Comparison of ENCODE assay signal across 24 cellular contexts in the genomic region with DNA sequence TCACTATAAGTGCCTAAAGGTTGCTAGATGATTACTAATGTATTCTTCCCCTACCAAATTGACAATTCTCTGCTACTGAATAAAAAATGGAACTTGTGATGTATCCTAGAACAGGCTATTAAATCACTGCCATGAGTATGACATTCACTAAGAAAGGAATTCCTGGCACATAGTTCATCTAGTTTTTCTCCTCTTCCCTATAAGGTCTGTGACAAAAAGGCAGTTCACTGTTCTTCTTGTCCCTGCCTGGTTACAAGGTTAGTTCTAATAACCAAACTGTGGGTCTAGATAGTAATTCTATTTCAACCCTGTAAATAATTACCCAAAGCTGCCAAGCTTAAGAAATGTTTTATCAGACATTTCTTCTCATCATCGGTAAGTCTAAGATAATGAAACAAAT.
DNase-seq lines count a peak whose midpoint lies in the region; ATAC-seq, FAIRE-seq and TF ChIP-seq lines count a peak whose summit lies in the region.
"Had no signal": no experiment of that assay in that cellular context is flagged by ENCODE, and none has a peak within 500 bp of the region (broad histone marks: within the 10 kb centered on the region; RNA-seq: fewer than 3 reads in every experiment).

No MANE protein-coding gene starts in this region.

- 76% methylated on average over 1 of the region's 1 CpG for WGBS in A549 (ENCODE audit: missing lambda C conversion rate)
- 65 to 81% methylated on average over 1 of the region's 1 CpG for WGBS in sigmoid colon, 2 donors

- H3K4me3 ChIP-seq in A549, result no peak overlapping the region
- H3K4me3 ChIP-seq in MM.1S (ENCODE audit: low read length), result no peak overlapping the region
- H3K4me3 ChIP-seq in kidney (ENCODE audit: low read length in 2 of 2), result peak overlapping the region in 1 of 2 donors; percentile 2
- no peak overlapping the region for H3K4me3 ChIP-seq in sigmoid colon
- H3K4me3 ChIP-seq: MG63 had no signal

- POLR2A ChIA-PET in A549 (lab: Yijun Ruan, JAX), result no interaction called here

- peaks cover 19% of the 10 kb centered on the region for H3F3A ChIP-seq in MM.1S (ENCODE audit: insufficient read depth, low read length)

- intact Hi-C loops in kidney (cut with DNase I), result no loop called here
- intact Hi-C loops in sigmoid colon (cut with DNase I), result no loop called here

- no peaks in the 10 kb centered on the region for H3K9me3 Mint-ChIP-seq in osteocyte (ENCODE audit: unreplicated experiment)
- no peaks in the 10 kb centered on the region for H3K9me3 Mint-ChIP-seq in stimulated activated memory B cell treated with anti-CD40 and anti-IgM and Interleukin-4, amounts not matched to agents 10 μg/mL and 1 μg/mL and 100 μg/mL, for 72 hours

- TF ChIP-seq POLR2A in A549 (IDR thresholded peaks at IDR 0.05; ENCODE audit: low read length), result no peak
- no peak for TF ChIP-seq POLR2A in sigmoid colon (IDR thresholded peaks at IDR 0.05)

- peaks cover 50% of the 10 kb centered on the region for H3K4me1 Mint-ChIP-seq in osteocyte (ENCODE audit: unreplicated experiment)
- no peaks in the 10 kb centered on the region for H3K4me1 Mint-ChIP-seq in stimulated activated memory B cell treated with anti-CD40 and anti-IgM and Interleukin-4, amounts not matched to agents 10 μg/mL and 1 μg/mL and 100 μg/mL, for 72 hours

- H3K4me2 ChIP-seq in A549, result peak overlapping the region; percentile 92
- peak overlapping the region; percentile 3; the same call in 1 of the 2 replicates for H3K4me2 ChIP-seq in MM.1S (ENCODE audit: low read depth, low read length)
- H3K4me2 ChIP-seq: SK-N-SH had no signal

- no peaks in the 10 kb centered on the region for H3K27me3 Mint-ChIP-seq in osteocyte (ENCODE audit: unreplicated experiment)
- H3K27me3 Mint-ChIP-seq in stimulated activated memory B cell treated with anti-CD40 and anti-IgM and Interleukin-4, amounts not matched to agents 10 μg/mL and 1 μg/mL and 100 μg/mL, for 72 hours, result no peaks in the 10 kb centered on the region

- peak overlapping the region; percentile 68 for H3K27ac Mint-ChIP-seq in osteocyte (ENCODE audit: unreplicated experiment)
- H3K27ac Mint-ChIP-seq in stimulated activated memory B cell treated with anti-CD40 and anti-IgM and Interleukin-4, amounts not matched to agents 10 μg/mL and 1 μg/mL and 100 μg/mL, for 72 hours, result no peak overlapping the region

- H3K9ac ChIP-seq in MM.1S (ENCODE audit: low read length), result no peak overlapping the region
- H3K9ac ChIP-seq in kidney (ENCODE audit: low read length in 2 of 2), result no peak overlapping the region
- H3K9ac ChIP-seq: SK-N-SH had no signal

- H3K9me3 ChIP-seq in A549 (no peaks in the 10 kb centered on the region), MM.1S (replicated peaks; ENCODE audit: insufficient read depth, low read length) (no peaks in the 10 kb centered on the region), kidney (ENCODE audit: control insufficient read depth in 1 of 2, low read length in 2 of 2) (no peaks in the 10 kb centered on the region), sigmoid colon (no peaks in the 10 kb centered on the region)
- H3K9me3 ChIP-seq: MG63, SK-N-SH had no signal

- peaks cover 59% of the 10 kb centered on the region for H3K4me1 ChIP-seq in A549
- H3K4me1 ChIP-seq in MM.1S (ENCODE audit: low read length), result peaks cover 33% of the 10 kb centered on the region
- peaks cover 18 to 59% of the 10 kb centered on the region in 2 donors for H3K4me1 ChIP-seq in kidney (ENCODE audit: control insufficient read depth in 1 of 2, insufficient read depth in 1 of 2, low read depth in 1 of 2, low read length in 2 of 2)
- peaks cover 0 to 13% (median 6%) of the 10 kb centered on the region in 4 donors for H3K4me1 ChIP-seq in sigmoid colon

- H2AFZ ChIP-seq in MM.1S (ENCODE audit: low read length), result no peak overlapping the region

- TF ChIP-seq EP300 in A549 (IDR thresholded peaks at IDR 0.05), result no peak
- TF ChIP-seq EP300 in sigmoid colon (IDR thresholded peaks at IDR 0.05), result no peak

- ATAC-seq in A549, result no peak
- ATAC-seq in stimulated activated memory B cell treated with anti-CD40 and anti-IgM and Interleukin-4, amounts not matched to agents 10 μg/mL and 1 μg/mL and 100 μg/mL, for 72 hours, result no peak

- no peaks in the 10 kb centered on the region for H3K9me2 ChIP-seq in MM.1S (replicated peaks; ENCODE audit: insufficient read depth, low read length)
- H3K9me2 ChIP-seq: SK-N-SH had no signal

- no peak overlapping the region for H3K4me3 Mint-ChIP-seq in osteocyte (ENCODE audit: unreplicated experiment)
- no peak overlapping the region for H3K4me3 Mint-ChIP-seq in stimulated activated memory B cell treated with anti-CD40 and anti-IgM and Interleukin-4, amounts not matched to agents 10 μg/mL and 1 μg/mL and 100 μg/mL, for 72 hours

- CTCF ChIA-PET in A549 (lab: Yijun Ruan, JAX), result no interaction called here

- TF ChIP-seq CTCF in A549 (IDR thresholded peaks at IDR 0.05) (no peak), MM.1S (IDR thresholded peaks at IDR 0.05; ENCODE audit: low read length) (no peak), kidney (IDR thresholded peaks at IDR 0.05; ENCODE audit: borderline replicate concordance, extremely low read depth, insufficient read depth) (no peak), osteocyte (IDR thresholded peaks at IDR 0.05) (no peak), sigmoid colon (IDR thresholded peaks at IDR 0.05) (no peak)

- H3K27ac ChIP-seq in A549, result peak overlapping the region; percentile 15 to 38; a peak in 1 of 6 replicates
- H3K27ac ChIP-seq in MM.1S (ENCODE audit: low read length), result no peak overlapping the region
- H3K27ac ChIP-seq in kidney (ENCODE audit: low read depth in 2 of 2, low read length in 2 of 2), result peak overlapping the region; percentile 18 to 42
- H3K27ac ChIP-seq in sigmoid colon, result no peak overlapping the region
- H3K27ac ChIP-seq: C4-2B had no signal

- H3K36me3 Mint-ChIP-seq in osteocyte (ENCODE audit: unreplicated experiment), result no peaks in the 10 kb centered on the region
- no peaks in the 10 kb centered on the region for H3K36me3 Mint-ChIP-seq in stimulated activated memory B cell treated with anti-CD40 and anti-IgM and Interleukin-4, amounts not matched to agents 10 μg/mL and 1 μg/mL and 100 μg/mL, for 72 hours

- DNase-seq in A549 (ENCODE audit: low read depth in 1 of 2, low spot score in 1 of 2), result no peak
- no peak for DNase-seq in MM.1S
- no peak for DNase-seq in kidney
- no peak for DNase-seq in osteocyte (ENCODE audit: extremely low spot score, unreplicated experiment)
- no peak for DNase-seq in sigmoid colon
- no peak for DNase-seq in anterior cingulate cortex (lab: John Stamatoyannopoulos, UW)
- no peak for DNase-seq in LoVo (ENCODE audit: low spot score)
- DNase-seq: 8988T; GDM1; Kasumi-1; MG63; NCI-H1048; NCI-H1436; NCI-H187 treated with DMSO at 0.1 percent for 48 hours; NCI-H2107; NCI-H510A treated with DMSO at 0.1 percent for 48 hours; NCI-H774; NK-92 treated with Interleukin-12 subunit alpha and Interleukin-12 subunit beta, amount 100 ng/mL, for 24 hours; SIG-M5; SK-N-SH had no signal

- H3K79me2 ChIP-seq in MM.1S (ENCODE audit: low read length), result no peaks in the 10 kb centered on the region

- H3K27me3 ChIP-seq in MM.1S (replicated peaks; ENCODE audit: insufficient read depth, low read length) (no peaks in the 10 kb centered on the region), sigmoid colon (no peaks in the 10 kb centered on the region)
- H3K27me3 ChIP-seq: MG63 had no signal

- FAIRE-seq in A549 (lab: Jason Lieb, UNC), result peak; percentile 39
- FAIRE-seq in kidney (lab: Jason Lieb, UNC), result peak; percentile 95
- FAIRE-seq: GM18507, H1 had no signal

- TF ChIP-seq RAD21 in A549 (conservative IDR thresholded peaks at IDR 0.05 in 1 of 2, IDR thresholded peaks at IDR 0.05 in 1 of 2), result no peak

- no peaks in the 10 kb centered on the region for H4K20me1 ChIP-seq in MM.1S (ENCODE audit: insufficient read depth, low read length)

- H3K36me3 ChIP-seq in MM.1S (replicated peaks; ENCODE audit: insufficient read depth, low read length) (no peaks in the 10 kb centered on the region), kidney (ENCODE audit: control insufficient read depth in 1 of 2, insufficient read depth in 2 of 2, low read length in 2 of 2) (no peaks in the 10 kb centered on the region), sigmoid colon (no peaks in the 10 kb centered on the region)
- H3K36me3 ChIP-seq: MG63 had no signal

TF ChIP-seq in A549, 52 proteins besides CTCF, POLR2A, EP300 and RAD21:
- TF ChIP-seq REST (IDR thresholded peaks at IDR 0.05) (no peak), ZFP36 (IDR thresholded peaks at IDR 0.05; ENCODE audit: borderline replicate concordance, partially characterized antibody) (no peak), CHD4 (IDR thresholded peaks at IDR 0.05; ENCODE audit: borderline replicate concordance) (no peak), FOSB (CRISPR knock-in tag; IDR thresholded peaks at IDR 0.05) (no peak), KDM5A (IDR thresholded peaks at IDR 0.05) (no peak)

Comparison
In these comparisons a context has a peak if more than half of its experiments do, and no peak if none do; other contexts are left out.
1. H3K27ac ChIP-seq: peak in A549 (2 of 2) and kidney (2 of 2); none in MM.1S (single experiment) and sigmoid colon (0 of 4).